ENCODE assay signal across 15 cellular contexts in genomic region chr11:73838443-73839122, GRCh38. TPM values are rescaled to one million over a fixed set of nuclear protein-coding genes. Genes with fewer than 3 reads are reported as not detected.
DNase-seq lines count a peak whose midpoint lies in the region; ATAC-seq and TF ChIP-seq lines count a peak whose summit lies in the region.
"Had no signal": no experiment of that assay in that cellular context is flagged by ENCODE, and none has a peak within 500 bp of the region (broad histone marks: within the 10 kb centered on the region; RNA-seq: fewer than 3 reads in every experiment).

No MANE protein-coding gene starts in this region.

- H3K79me1 ChIP-seq in neuronal stem cell (ENCODE audit: low read depth, low read length): no peaks in the 10 kb centered on the region

- H3K27me3 ChIP-seq in neuronal stem cell (ENCODE audit: control insufficient read depth in 3 of 3, insufficient read depth in 3 of 3, low read depth in 1 of 3, low read length in 3 of 3): no peaks in the 10 kb centered on the region
- no peaks in the 10 kb centered on the region for H3K27me3 ChIP-seq in testis
- H3K27me3 ChIP-seq: uterus had no signal

- peak; percentile 71 for ATAC-seq in WTC11
- peak; percentile 36 to 70 for ATAC-seq in left cardiac atrium

- H3K4me2 ChIP-seq in neuronal stem cell (ENCODE audit: insufficient read depth, low read length, poor library complexity, severe bottlenecking): no peak overlapping the region

- H3K14ac ChIP-seq in neuronal stem cell (ENCODE audit: low read length): no peak overlapping the region

- no peak overlapping the region for H3K9ac ChIP-seq in neuronal stem cell (ENCODE audit: low read depth, low read length, poor library complexity)

- H3K36me3 ChIP-seq in neuronal stem cell (replicated peaks in 1 of 2; ENCODE audit: control insufficient read depth in 2 of 2, insufficient read depth in 2 of 2, low read length in 2 of 2): peaks cover 2 to 11% of the 10 kb centered on the region in 2 donors
- H3K36me3 ChIP-seq in testis (ENCODE audit: low read depth, missing control alignments): no peaks in the 10 kb centered on the region
- H3K36me3 ChIP-seq: uterus had no signal

- H4K91ac ChIP-seq in neuronal stem cell (ENCODE audit: low read depth, low read length, poor library complexity): no peak overlapping the region

- no peaks in the 10 kb centered on the region for H3K27me3 Mint-ChIP-seq in WTC11 (ENCODE audit: low read depth)
- no peaks in the 10 kb centered on the region for H3K27me3 Mint-ChIP-seq in activated naive CD4-positive, alpha-beta T cell treated with anti-CD3 and anti-CD28 coated beads, Interleukin-2, amount 10 ng/mL, durations not matched to agents 7 days and 5 days
- H3K27me3 Mint-ChIP-seq: CD4-positive, alpha-beta T cell had no signal

- H3K9me3 ChIP-seq in neuronal stem cell (replicated peaks in 1 of 2; ENCODE audit: control insufficient read depth in 2 of 2, insufficient read depth in 1 of 2, low read depth in 1 of 2, low read length in 2 of 2) (no peaks in the 10 kb centered on the region), testis (no peaks in the 10 kb centered on the region)
- H3K9me3 ChIP-seq: HAP-1, uterus had no signal

- peak overlapping the region; percentile 73 for H3K27ac Mint-ChIP-seq in WTC11
- no peak overlapping the region for H3K27ac Mint-ChIP-seq in activated naive CD4-positive, alpha-beta T cell treated with anti-CD3 and anti-CD28 coated beads, Interleukin-2, amount 10 ng/mL, durations not matched to agents 7 days and 5 days
- H3K27ac Mint-ChIP-seq: CD4-positive, alpha-beta T cell had no signal

- no peak for TF ChIP-seq CTCF in WTC11 (IDR thresholded peaks at IDR 0.05)
- TF ChIP-seq CTCF in testis (IDR thresholded peaks at IDR 0.05): no peak

- peak overlapping the region; percentile 17 for H2AFZ ChIP-seq in neuronal stem cell (ENCODE audit: low read length)

- H2BK12ac ChIP-seq in neuronal stem cell (ENCODE audit: low read length): no peak overlapping the region

- H3K18ac ChIP-seq in neuronal stem cell (ENCODE audit: low read length): peak overlapping the region; percentile 21

- H2BK120ac ChIP-seq in neuronal stem cell (ENCODE audit: low read depth, low read length): no peak overlapping the region

- POLR2A ChIA-PET in WTC11 (lab: Charles Lee): no interaction called here

- H3K36me3 Mint-ChIP-seq in WTC11: no peaks in the 10 kb centered on the region; the same call in 1 of the 2 replicates
- H3K36me3 Mint-ChIP-seq in activated naive CD4-positive, alpha-beta T cell treated with anti-CD3 and anti-CD28 coated beads, Interleukin-2, amount 10 ng/mL, durations not matched to agents 7 days and 5 days: peaks cover 17% of the 10 kb centered on the region

- peaks cover 6 to 7% of the 10 kb centered on the region in 2 donors for H3K4me1 ChIP-seq in neuronal stem cell (ENCODE audit: control insufficient read depth in 2 of 2, insufficient read depth in 1 of 2, low read depth in 1 of 2, low read length in 2 of 2)
- no peaks in the 10 kb centered on the region for H3K4me1 ChIP-seq in testis
- H3K4me1 ChIP-seq: HAP-1, uterus had no signal

- DNase-seq in GM03348 (ENCODE audit: low spot score) (peak; percentile 51), WTC11 (ENCODE audit: low spot score) (no peak), left cardiac atrium (no peak), neuronal stem cell (ENCODE audit: low spot score) (no peak), SW 1271 (lab: John Stamatoyannopoulos, UW) (no peak), NCI-H146 (lab: John Stamatoyannopoulos, UW) (no peak), testis (no peak)
- DNase-seq in activated naive CD4-positive, alpha-beta T cell treated with anti-CD3 and anti-CD28 coated beads, Interleukin-2, amount 10 ng/mL, durations not matched to agents 7 days and 5 days: no peak
- DNase-seq: caudate nucleus; CD4-positive, alpha-beta T cell; Kasumi-1; NCI-H524 treated with DMSO at 0.1 percent for 48 hours; uterus; WERI-Rb-1 had no signal

- CTCF ChIA-PET in WTC11 (lab: Charles Lee): interaction anchor here (0.7 kb wide), 1 partner anchor 8 kb away, joined by 3 read pairs; no protein-coding TSS in a partner anchor
- CTCF ChIA-PET in activated naive CD4-positive, alpha-beta T cell treated with anti-CD3 and anti-CD28 coated beads, Interleukin-2, amount 10 ng/mL, durations not matched to agents 7 days and 5 days (lab: Charles Lee): no interaction called here

- no peak overlapping the region for H2AK5ac ChIP-seq in neuronal stem cell (ENCODE audit: low read depth, low read length)

- no CpG with 5 or more reads among the region's 3 CpGs for WGBS in neuronal stem cell (ENCODE audit: extremely low coverage in 2 of 2, insufficient read length in 2 of 2, insufficient replicate concordance in 1 of 2), 2 donors
- WGBS in testis, 2 donors: 72 to 90% methylated on average over 3 of the region's 3 CpGs

- H2BK15ac ChIP-seq in neuronal stem cell (ENCODE audit: low read length): no peak overlapping the region

- H4K8ac ChIP-seq in neuronal stem cell (ENCODE audit: low read depth, low read length): no peak overlapping the region

- H3K27ac ChIP-seq in neuronal stem cell (replicated peaks; ENCODE audit: low read length) (peak overlapping the region; percentile 18), testis (no peak overlapping the region)
- H3K27ac ChIP-seq: uterus, WERI-Rb-1 had no signal

- H3K4me3 ChIP-seq in neuronal stem cell (ENCODE audit: low read length in 2 of 2): no peak overlapping the region
- no peak overlapping the region for H3K4me3 ChIP-seq in testis
- H3K4me3 ChIP-seq: HAP-1, uterus had no signal

- no peak for TF ChIP-seq POLR2A in testis (IDR thresholded peaks at IDR 0.05)

- H3K9me3 Mint-ChIP-seq in WTC11: no peaks in the 10 kb centered on the region
- no peaks in the 10 kb centered on the region for H3K9me3 Mint-ChIP-seq in activated naive CD4-positive, alpha-beta T cell treated with anti-CD3 and anti-CD28 coated beads, Interleukin-2, amount 10 ng/mL, durations not matched to agents 7 days and 5 days
- H3K9me3 Mint-ChIP-seq: CD4-positive, alpha-beta T cell had no signal

- H3K4ac ChIP-seq in neuronal stem cell (ENCODE audit: low read length): no peak overlapping the region

- intact Hi-C loops in left cardiac atrium (cut with DNase I) (no loop called here), testis (cut with DNase I; ENCODE audit: low total_unique reads) (no loop called here)

- H3K23ac ChIP-seq in neuronal stem cell (ENCODE audit: low read depth, low read length, poor library complexity): no peak overlapping the region

- no peak overlapping the region for H2BK5ac ChIP-seq in neuronal stem cell (ENCODE audit: low read length)

- H3K4me1 Mint-ChIP-seq in WTC11: peaks cover 10% of the 10 kb centered on the region
- H3K4me1 Mint-ChIP-seq in activated naive CD4-positive, alpha-beta T cell treated with anti-CD3 and anti-CD28 coated beads, Interleukin-2, amount 10 ng/mL, durations not matched to agents 7 days and 5 days: no peaks in the 10 kb centered on the region

- H3K4me3 Mint-ChIP-seq in WTC11: no peak overlapping the region
- H3K4me3 Mint-ChIP-seq in activated naive CD4-positive, alpha-beta T cell treated with anti-CD3 and anti-CD28 coated beads, Interleukin-2, amount 10 ng/mL, durations not matched to agents 7 days and 5 days: no peak overlapping the region
- H3K4me3 Mint-ChIP-seq: CD4-positive, alpha-beta T cell had no signal

TF ChIP-seq in WTC11, 78 proteins besides CTCF, POLR2A, EP300 and RAD21 (continues in another document):
- TF ChIP-seq ZNF671 (CRISPR knock-in tag; IDR thresholded peaks at IDR 0.05): no peak
- TF ChIP-seq ZBTB43 (CRISPR knock-in tag; IDR thresholded peaks at IDR 0.05): no peak
- TF ChIP-seq, protein P1, sequence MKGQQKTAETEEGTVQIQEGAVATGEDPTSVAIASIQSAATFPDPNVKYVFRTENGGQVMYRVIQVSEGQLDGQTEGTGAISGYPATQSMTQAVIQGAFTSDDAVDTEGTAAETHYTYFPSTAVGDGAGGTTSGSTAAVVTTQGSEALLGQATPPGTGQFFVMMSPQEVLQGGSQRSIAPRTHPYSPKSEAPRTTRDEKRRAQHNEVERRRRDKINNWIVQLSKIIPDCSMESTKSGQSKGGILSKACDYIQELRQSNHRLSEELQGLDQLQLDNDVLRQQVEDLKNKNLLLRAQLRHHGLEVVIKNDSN (CRISPR knock-in tag; IDR thresholded peaks at IDR 0.05): no peak
- no peak for TF ChIP-seq MXD4 (CRISPR knock-in tag; IDR thresholded peaks at IDR 0.05; ENCODE audit: borderline replicate concordance)
- TF ChIP-seq ZNF121 (CRISPR knock-in tag; IDR thresholded peaks at IDR 0.05): no peak
- TF ChIP-seq ZNF423 (CRISPR knock-in tag; IDR thresholded peaks at IDR 0.05): peak; percentile 50; the same call in 1 of the 2 replicates

RNA-seq across cellular contexts. Expression of gene COA4, which starts 38.1 kb away (rescaled TPM):
- total RNA-seq in WTC11 (2021): 105 to 114 TPM (median 107 TPM) in 3 replicates
- 10 to 100 TPM; 60.3 to 65.3 TPM for total RNA-seq in left cardiac atrium
- 102 TPM for polyA plus RNA-seq in neuronal stem cell (2013, experiment 1 of 2)
- 102 TPM for polyA plus RNA-seq in neuronal stem cell (2013, experiment 2 of 2)
- 10 to 100 TPM; 60.5 to 69.4 TPM for total RNA-seq in testis
- 76.5 TPM for polyA plus RNA-seq in testis (ENCODE audit: insufficient read depth, low read depth, low replicate concordance)

RNA-seq across cellular contexts. Expression of gene PAAF1, which starts 38.2 kb away (rescaled TPM):
- total RNA-seq in WTC11 (2021) (27.7 to 35.0 TPM (median 33.5 TPM) in 3 replicates), left cardiac atrium (10 to 100 TPM; 15.4 to 19.9 TPM), testis (10 to 100 TPM; 44.0 to 47.6 TPM)
- 41.0 TPM for polyA plus RNA-seq in neuronal stem cell (2013, experiment 1 of 2)
- 41.3 TPM for polyA plus RNA-seq in neuronal stem cell (2013, experiment 2 of 2)
- 65.5 TPM for polyA plus RNA-seq in testis (ENCODE audit: insufficient read depth, low read depth, low replicate concordance)

RNA-seq across cellular contexts. Expression of gene MRPL48, which starts 50.9 kb away (rescaled TPM):
- total RNA-seq in WTC11 (2021) (38.7 to 40.6 TPM (median 39.4 TPM) in 3 replicates), left cardiac atrium (10 to 100 TPM; 33.4 to 37.3 TPM), testis (10 to 100 TPM in 1 of 2 donors, 1 to 10 TPM in 1; 9.1 to 10.7 TPM)
- polyA plus RNA-seq in neuronal stem cell (2013, experiment 1 of 2): 51.6 TPM
- 56.4 TPM for polyA plus RNA-seq in neuronal stem cell (2013, experiment 2 of 2)
- 16.9 TPM for polyA plus RNA-seq in testis (ENCODE audit: insufficient read depth, low read depth, low replicate concordance)
